8 cellular contexts compared by ENCODE assay signal in genomic region chr22:29907753-29908515, GRCh38. TPM values are rescaled to one million over a fixed set of nuclear protein-coding genes. Genes with fewer than 3 reads are reported as not detected.
DNase-seq lines count a peak whose midpoint lies in the region; ATAC-seq and TF ChIP-seq lines count a peak whose summit lies in the region.

No MANE protein-coding gene starts in this region.

- intact Hi-C loops in CD4-positive, alpha-beta T cell (cut with DNase I, micrococcal nuclease), result no loop called here
- intact Hi-C loops in Panc1 (cut with micrococcal nuclease; ENCODE audit: unreplicated experiment), result no loop called here
- intact Hi-C loops in aorta (cut with DNase I), result no loop called here

- no CpG with 5 or more reads among the region's 5 CpGs for WGBS in mesendoderm (ENCODE audit: extremely low coverage, insufficient coverage, low lambda C conversion rate)
- WGBS in aorta, 2 donors, result 11 to 13% methylated on average over 5 of the region's 5 CpGs

- POLR2A ChIA-PET in CD4-positive, alpha-beta T cell (lab: Charles Lee), result interaction anchor here (0.7 kb wide), 1 partner anchor 69 kb away, joined by 3 read pairs; no protein-coding TSS in a partner anchor
- POLR2A ChIA-PET in Panc1 (lab: Charles Lee), result interaction anchor here (0.6 kb wide), 3 partner anchors 47 to 250 kb away, joined by 3 to 6 read pairs (median 3); no protein-coding TSS in a partner anchor

- peak in 4 of 10 experiments; percentile 13 to 36 (median 23) for DNase-seq in CD4-positive, alpha-beta T cell
- DNase-seq in HS-27A (ENCODE audit: low read depth) (peak; percentile 94), Panc1 (ENCODE audit: low read depth, low spot score) (peak; percentile 87), dermis microvascular lymphatic vessel endothelial cell (ENCODE audit: low read depth in 2 of 2) (peak; percentile 39 to 96), mesendoderm (peak; percentile 47), aorta (peak; percentile 77 to 91), GOT3 (lab: John Stamatoyannopoulos, UW) (no peak)

- H3K4ac ChIP-seq in mesendoderm (ENCODE audit: low read depth, low read length), result no peak overlapping the region

- no peak overlapping the region for H2BK120ac ChIP-seq in mesendoderm (ENCODE audit: low read depth, low read length)

- CTCF ChIA-PET in CD4-positive, alpha-beta T cell (lab: Charles Lee), result interaction anchor here (1.3 kb wide), 1 partner anchor 11 kb away, joined by 4 read pairs; no protein-coding TSS in a partner anchor
- CTCF ChIA-PET in Panc1 (lab: Charles Lee), result no interaction called here

- H3K4me3 ChIP-seq in Panc1 (ENCODE audit: low read depth in 2 of 2, low read length in 2 of 2), result peak overlapping the region in 1 of 2 experiments; percentile 30; a peak in 1 of 4 replicates
- H3K4me3 ChIP-seq in mesendoderm (ENCODE audit: low read length), result no peak overlapping the region
- no peak overlapping the region for H3K4me3 ChIP-seq in aorta (ENCODE audit: low read length in 2 of 2)

- in situ Hi-C loops in Panc1 (cut with HindIII; ENCODE audit: low pct_unique_long_range_greater_than_20kb, low sequenced_read_pairs), result no loop called here

- no peak overlapping the region for H3K23ac ChIP-seq in mesendoderm (ENCODE audit: low read length)

- H3K27me3 ChIP-seq in CD4-positive, alpha-beta T cell (ENCODE audit: control insufficient read depth, insufficient read depth, low read length), result no peaks in the 10 kb centered on the region
- no peaks in the 10 kb centered on the region for H3K27me3 ChIP-seq in Panc1 (ENCODE audit: control insufficient read depth, insufficient read depth, low read length)
- H3K27me3 ChIP-seq in mesendoderm (ENCODE audit: insufficient read depth, low read length, poor library complexity), result no peaks in the 10 kb centered on the region
- no peaks in the 10 kb centered on the region for H3K27me3 ChIP-seq in aorta (ENCODE audit: control insufficient read depth in 1 of 2, insufficient read depth in 2 of 2, low read length in 1 of 2)

- no peaks in the 10 kb centered on the region for H3K27me3 Mint-ChIP-seq in CD4-positive, alpha-beta T cell

- ATAC-seq in CD4-positive, alpha-beta T cell (ENCODE audit: poor library complexity), result no peak
- ATAC-seq in Panc1 (peak; percentile 96), aorta (ENCODE audit: low FRiP score) (peak; percentile 22), HG02759 (IDR thresholded peaks at IDR 0.05; ENCODE audit: unreplicated experiment) (no peak)

- H3K36me3 Mint-ChIP-seq in CD4-positive, alpha-beta T cell (ENCODE audit: low read depth), result peaks cover 4% of the 10 kb centered on the region

- peaks cover 71% of the 10 kb centered on the region for H3K4me1 Mint-ChIP-seq in CD4-positive, alpha-beta T cell (ENCODE audit: low read depth)

- H2AK5ac ChIP-seq in mesendoderm (ENCODE audit: low read length), result no peak overlapping the region

- H3K56ac ChIP-seq in mesendoderm (ENCODE audit: low read length), result no peak overlapping the region

- no peak overlapping the region for H4K8ac ChIP-seq in mesendoderm (ENCODE audit: low read depth, low read length)

- H3K9ac ChIP-seq in mesendoderm (ENCODE audit: low read length), result no peak overlapping the region

- peaks cover 4% of the 10 kb centered on the region for H3K79me2 ChIP-seq in mesendoderm (ENCODE audit: control insufficient read depth, insufficient read depth, low read length)

- no peaks in the 10 kb centered on the region for H3K9me3 ChIP-seq in CD4-positive, alpha-beta T cell (ENCODE audit: control insufficient read depth, low read length)
- no peaks in the 10 kb centered on the region for H3K9me3 ChIP-seq in Panc1 (ENCODE audit: control insufficient read depth, insufficient read depth, low read depth, low read length)
- no peaks in the 10 kb centered on the region for H3K9me3 ChIP-seq in aorta (ENCODE audit: control insufficient read depth, low read length)

- no peak for TF ChIP-seq CTCF in CD4-positive, alpha-beta T cell (IDR thresholded peaks at IDR 0.05)
- TF ChIP-seq CTCF in Panc1 (IDR thresholded peaks at IDR 0.05), result no peak

- H3K4me2 ChIP-seq in mesendoderm (ENCODE audit: low read length), result no peak overlapping the region

- H3K4me3 Mint-ChIP-seq in CD4-positive, alpha-beta T cell, result no peak overlapping the region

- no peaks in the 10 kb centered on the region for H3K9me3 Mint-ChIP-seq in CD4-positive, alpha-beta T cell

- no peak overlapping the region for H2BK5ac ChIP-seq in mesendoderm (ENCODE audit: low read length)

- H3K79me1 ChIP-seq in mesendoderm (ENCODE audit: low read length), result peaks cover 5% of the 10 kb centered on the region

- no peak overlapping the region for H3K18ac ChIP-seq in mesendoderm (ENCODE audit: low read length)

- H3K36me3 ChIP-seq in Panc1 (ENCODE audit: control insufficient read depth, insufficient read depth, low read length) (no peaks in the 10 kb centered on the region), mesendoderm (ENCODE audit: control insufficient read depth, insufficient read depth, low read length) (no peaks in the 10 kb centered on the region), aorta (ENCODE audit: control insufficient read depth in 1 of 2, insufficient read depth in 2 of 2, low read length in 1 of 2) (no peaks in the 10 kb centered on the region)

- H2BK15ac ChIP-seq in mesendoderm (replicated peaks; ENCODE audit: low read depth), result no peak overlapping the region

- no TSS peak for BruUV-seq in Panc1 (replicated peaks; lab: Mats Ljungman, UMichigan)

- H3K4me1 ChIP-seq in Panc1 (ENCODE audit: control insufficient read depth, insufficient read depth, low read length) (peaks cover 33% of the 10 kb centered on the region), mesendoderm (ENCODE audit: control insufficient read depth, low read depth, low read length) (no peaks in the 10 kb centered on the region), aorta (ENCODE audit: control insufficient read depth in 1 of 2, insufficient read depth in 2 of 2, low read length in 2 of 2) (peaks cover 4 to 8% of the 10 kb centered on the region in 2 donors)

- H4K5ac ChIP-seq in mesendoderm (ENCODE audit: low read length), result no peak overlapping the region

- H3K27ac ChIP-seq in CD4-positive, alpha-beta T cell (ENCODE audit: low read depth, low read length), result no peak overlapping the region
- H3K27ac ChIP-seq in Panc1 (ENCODE audit: low read length) (peak overlapping the region; percentile 65), mesendoderm (ENCODE audit: low read depth, low read length) (no peak overlapping the region), aorta (ENCODE audit: low read depth in 1 of 2, low read length in 2 of 2) (peak overlapping the region in 1 of 2 donors; percentile 28)

- H3K27ac Mint-ChIP-seq in CD4-positive, alpha-beta T cell, result peak overlapping the region; percentile 34

RNA-seq across cellular contexts. Expression of gene MTMR3, which starts 25.0 kb away (rescaled TPM):
- total RNA-seq in CD4-positive, alpha-beta T cell, result 10 to 100 TPM; 57.8 to 60.6 TPM
- 26.8 TPM for total RNA-seq in Panc1 (2021; ENCODE audit: unreplicated experiment)
- 16.7 TPM for polyA plus RNA-seq in Panc1 (2012; ENCODE audit: insufficient read length)
- total RNA-seq in dermis microvascular lymphatic vessel endothelial cell, result 22.0 and 32.9 TPM in 2 replicates
- polyA plus RNA-seq in mesendoderm (2013, experiment 1 of 2), result 6.5 TPM
- polyA plus RNA-seq in mesendoderm (2013, experiment 2 of 2), result 6.0 TPM
- total RNA-seq in aorta, result 10 to 100 TPM; 52.7 to 65.3 TPM
- 10 to 100 TPM in 1 of 2 donors, 1 to 10 TPM in 1; 5.3 to 21.6 TPM for polyA plus RNA-seq in aorta

Comparison
In these comparisons a context has a peak if more than half of its experiments do, and no peak if none do; other contexts are left out.
1. ATAC-seq: peak in Panc1 (single experiment) and aorta (single experiment); none in CD4-positive, alpha-beta T cell (single experiment) and HG02759 (single experiment).